8 cellular contexts compared by ENCODE assay signal in the genomic region with DNA sequence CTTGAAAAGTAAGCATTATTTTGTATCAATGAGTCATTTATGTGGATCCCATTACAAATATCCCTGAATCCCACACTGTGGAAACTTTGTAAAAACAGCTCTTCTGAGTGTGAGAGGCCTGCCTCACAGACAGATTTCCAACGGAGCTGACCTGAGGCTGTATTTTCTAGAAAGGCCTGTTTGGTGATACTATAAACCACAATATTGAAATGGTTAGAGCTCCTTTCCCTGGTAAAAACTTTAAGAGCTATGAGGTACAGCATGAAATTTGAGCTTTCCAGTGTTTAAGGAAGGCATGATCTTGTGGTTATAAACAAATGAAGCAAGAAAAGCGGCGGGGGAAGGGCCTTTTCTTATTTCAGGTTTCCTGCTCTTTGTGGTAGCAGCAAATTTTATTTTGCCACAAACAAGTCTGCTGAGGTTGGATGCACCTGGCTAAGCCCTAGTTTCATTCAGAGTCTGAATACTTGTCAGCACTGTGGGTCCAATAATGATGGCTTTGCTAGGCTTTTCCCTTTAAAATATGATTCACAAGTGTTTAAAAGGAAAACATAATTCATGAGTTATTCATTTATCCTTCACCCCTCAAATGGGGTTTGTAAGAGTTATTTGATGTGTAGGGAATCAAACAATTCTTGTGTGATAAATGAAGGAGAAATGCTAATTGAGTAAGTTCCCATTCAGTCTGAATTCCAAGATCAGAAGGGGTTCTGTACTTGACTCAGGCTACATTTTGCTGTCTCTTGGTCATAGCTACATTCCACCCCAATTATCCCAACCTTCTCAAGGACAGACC.
A peak's percentile ranks its signal among the peaks of the same experiment; 100 is the strongest.
DNase-seq lines count a peak whose midpoint lies in the region; ATAC-seq and TF ChIP-seq lines count a peak whose summit lies in the region.

No MANE protein-coding gene starts in this region.

- peak; percentile 31 for DNase-seq in NCI-H526 treated with DMSO at 0.1 percent for 48 hours (lab: John Stamatoyannopoulos, UW)
- peak; percentile 61 to 78 for DNase-seq in foreskin keratinocyte
- DNase-seq in NCI-H748 treated with DMSO at 0.1 percent for 48 hours (lab: John Stamatoyannopoulos, UW): no peak
- DNase-seq in NCI-H446 treated with DMSO at 0.1 percent for 48 hours (lab: John Stamatoyannopoulos, UW): no peak
- no peak for DNase-seq in glutamatergic neuron
- no peak for DNase-seq in NCI-H187 (lab: John Stamatoyannopoulos, UW)

- TF ChIP-seq CTCF in foreskin keratinocyte (conservative IDR thresholded peaks at IDR 0.05): no peak
- TF ChIP-seq CTCF in glutamatergic neuron (IDR thresholded peaks at IDR 0.05; ENCODE audit: partially characterized antibody, unreplicated experiment): no peak

- H3K27me3 ChIP-seq in foreskin keratinocyte: no peaks in the 10 kb centered on the region

- ATAC-seq in GM18870 (IDR thresholded peaks at IDR 0.05; ENCODE audit: unreplicated experiment): peak; percentile 93
- ATAC-seq in HG02642 (IDR thresholded peaks at IDR 0.05; ENCODE audit: poor library complexity, unreplicated experiment): peak; percentile 94
- ATAC-seq in foreskin keratinocyte: peak; percentile 91

- H3K4me3 Mint-ChIP-seq in glutamatergic neuron (ENCODE audit: unreplicated experiment): no peak overlapping the region

- H3K4me1 Mint-ChIP-seq in glutamatergic neuron (ENCODE audit: low read depth, unreplicated experiment): no peaks in the 10 kb centered on the region

- H3K27ac ChIP-seq in foreskin keratinocyte: peak overlapping the region; percentile 23

- H3K27ac Mint-ChIP-seq in glutamatergic neuron (ENCODE audit: unreplicated experiment): no peak overlapping the region

- H3K36me3 Mint-ChIP-seq in glutamatergic neuron (ENCODE audit: unreplicated experiment): no peaks in the 10 kb centered on the region

- peaks cover 11% of the 10 kb centered on the region for H3K4me1 ChIP-seq in foreskin keratinocyte

- H3K27me3 Mint-ChIP-seq in glutamatergic neuron (ENCODE audit: unreplicated experiment): no peaks in the 10 kb centered on the region

- no peaks in the 10 kb centered on the region for H3K9me3 Mint-ChIP-seq in glutamatergic neuron (ENCODE audit: unreplicated experiment)

Comparison
In these comparisons a context has a peak if more than half of its experiments do, and no peak if none do; other contexts are left out.
1. DNase-seq: peak in NCI-H526 treated with DMSO at 0.1 percent for 48 hours (single experiment) and foreskin keratinocyte (2 of 2); none in NCI-H748 treated with DMSO at 0.1 percent for 48 hours (single experiment), NCI-H446 treated with DMSO at 0.1 percent for 48 hours (single experiment), glutamatergic neuron (single experiment) and NCI-H187 (0 of 2).
2. Peak in every context shown above with its lines, with median percentiles within 50 percentile points of each other: ATAC-seq.